In genomic region chr6:150499882-150500312, GRCh38 we compare ENCODE assay signal across 22 cellular contexts.
"Had no signal": no experiment of that assay in that cellular context is flagged by ENCODE, and none has a peak within 500 bp of the region (broad histone marks: within the 10 kb centered on the region; RNA-seq: fewer than 3 reads in every experiment).

No MANE protein-coding gene starts in this region.

- DNase-seq: activated CD4-positive, alpha-beta T cell treated with anti-CD3 and anti-CD28 coated beads for 1 hour; activated effector memory CD4-positive, alpha-beta T cell treated with anti-CD3 and anti-CD28 coated beads, Interleukin-2, amount 50 U/mL, for 16 hours; activated naive CD4-positive, alpha-beta T cell treated with anti-CD3 and anti-CD28 coated beads, Interleukin-2, amount 50 U/mL, for 16 hours; activated T-cell treated with anti-CD3 and anti-CD28 coated beads, Interleukin-2, amount 50 U/mL, for 72 hours; effector CD4-positive, alpha-beta T cell; esophagus squamous epithelium; foreskin melanocyte; glutamatergic neuron; hypothalamus; islet precursor cell; nephron progenitor cell; nucleus accumbens; posterior cingulate gyrus; stimulated activated naive CD8-positive, alpha-beta T cell treated with anti-CD3 and anti-CD28 coated beads, Interleukin-15, Interleukin-2, amounts not matched to agents 100 U/mL and 50 U/mL, for 24 hours; substantia nigra; T-helper 17 cell; tibial artery had no signal

- H3K27ac ChIP-seq: esophagus squamous epithelium, skin epidermis, tibial artery, VCaP had no signal

- H3K4me3 ChIP-seq: esophagus squamous epithelium, skin epidermis, tibial artery had no signal

- FAIRE-seq: bronchial epithelial cell, urothelium cell line had no signal

- ATAC-seq: activated T-cell treated with anti-CD3 and anti-CD28 coated beads, Interleukin-2, amount 50 U/mL, for 72 hours; left lobe of liver; stimulated activated naive CD8-positive, alpha-beta T cell treated with anti-CD3 and anti-CD28 coated beads, Interleukin-15, Interleukin-2, amounts not matched to agents 100 U/mL and 50 U/mL, for 24 hours; T-helper 17 cell had no signal

- H3K27me3 ChIP-seq: esophagus squamous epithelium, tibial artery had no signal

- H3K36me3 ChIP-seq: esophagus squamous epithelium, tibial artery had no signal

- H3K4me1 ChIP-seq: esophagus squamous epithelium, tibial artery had no signal

- H3K9me3 ChIP-seq: esophagus squamous epithelium, tibial artery had no signal
